10 cellular contexts compared by ENCODE assay signal in the genomic region with DNA sequence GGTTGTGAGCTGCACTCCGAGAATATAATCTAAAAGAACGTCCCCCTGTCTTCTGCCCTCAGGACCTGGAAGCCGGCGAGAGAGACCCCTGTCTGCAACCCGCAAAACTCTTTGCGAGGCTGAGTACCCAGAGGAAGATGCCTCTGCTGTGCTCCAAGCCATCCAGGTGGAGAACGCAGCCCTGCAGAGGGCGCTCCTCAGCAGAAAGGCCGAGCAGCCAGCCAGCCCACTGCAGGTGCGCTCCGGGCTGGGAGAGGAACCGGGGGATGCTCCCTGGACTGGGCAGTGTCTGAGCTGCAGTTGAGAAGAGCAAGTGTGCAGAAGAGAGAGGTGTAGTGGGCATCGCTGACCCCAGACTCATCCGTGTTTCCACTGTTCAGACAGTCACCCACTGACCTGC.
DNase-seq lines count a peak whose midpoint lies in the region; ATAC-seq and TF ChIP-seq lines count a peak whose summit lies in the region.
"Had no signal": no experiment of that assay in that cellular context is flagged by ENCODE, and none has a peak within 500 bp of the region (broad histone marks: within the 10 kb centered on the region; RNA-seq: fewer than 3 reads in every experiment).

No MANE protein-coding gene starts in this region.

- H3K4me3 ChIP-seq in AG09309 (ENCODE audit: control insufficient read depth, low read depth, low read length): no peak overlapping the region
- H3K4me3 ChIP-seq: left lung had no signal

- no peak overlapping the region for H3K4me3 Mint-ChIP-seq in immature natural killer cell

- peak; percentile 23 for TF ChIP-seq CTCF in AG09309 (IDR thresholded peaks at IDR 0.05; ENCODE audit: control insufficient read depth, insufficient read depth, low read depth, low read length, missing control alignments)
- TF ChIP-seq CTCF in GM12873 (IDR thresholded peaks at IDR 0.05; ENCODE audit: insufficient read depth, low read depth, low read length, missing control alignments): peak; percentile 35

- ATAC-seq in SK-N-SH treated with all-trans-retinoic acid at 6 μM for 48 hours (0 out of 3 replicates have a peak, but pooled peaks have one; percentile 44), HG02885 (IDR thresholded peaks at IDR 0.05; ENCODE audit: poor library complexity, unreplicated experiment) (no peak)
- ATAC-seq: left lung had no signal

- no peaks in the 10 kb centered on the region for H3K9me3 Mint-ChIP-seq in immature natural killer cell

- H3K27ac Mint-ChIP-seq in immature natural killer cell: no peak overlapping the region

- DNase-seq in AG09309 (ENCODE audit: low read depth): no peak
- DNase-seq in iPS-NIHi11 (ENCODE audit: low spot score): peak; percentile 91
- DNase-seq in cerebellar cortex (ENCODE audit: low spot score): no peak
- DNase-seq in immature natural killer cell: no peak
- no peak for DNase-seq in activated naive CD4-positive, alpha-beta T cell treated with Interleukin-2 at 50 U/mL for 16 hours
- DNase-seq: activated CD8-positive, alpha-beta memory T cell treated with anti-CD3 and anti-CD28 coated beads for 24 hours; left lung had no signal

- H3K36me3 Mint-ChIP-seq in immature natural killer cell: peaks cover 6 to 31% (median 29%) of the 10 kb centered on the region in 3 donors

- no peaks in the 10 kb centered on the region for H3K27me3 Mint-ChIP-seq in immature natural killer cell (ENCODE audit: low read depth in 3 of 3)

- no peaks in the 10 kb centered on the region for H3K4me1 Mint-ChIP-seq in immature natural killer cell

TF ChIP-seq in SK-N-SH treated with all-trans-retinoic acid at 6 μM for 48 hours, 23 proteins besides CTCF, POLR2A, EP300 and RAD21:
- TF ChIP-seq, protein P1, sequence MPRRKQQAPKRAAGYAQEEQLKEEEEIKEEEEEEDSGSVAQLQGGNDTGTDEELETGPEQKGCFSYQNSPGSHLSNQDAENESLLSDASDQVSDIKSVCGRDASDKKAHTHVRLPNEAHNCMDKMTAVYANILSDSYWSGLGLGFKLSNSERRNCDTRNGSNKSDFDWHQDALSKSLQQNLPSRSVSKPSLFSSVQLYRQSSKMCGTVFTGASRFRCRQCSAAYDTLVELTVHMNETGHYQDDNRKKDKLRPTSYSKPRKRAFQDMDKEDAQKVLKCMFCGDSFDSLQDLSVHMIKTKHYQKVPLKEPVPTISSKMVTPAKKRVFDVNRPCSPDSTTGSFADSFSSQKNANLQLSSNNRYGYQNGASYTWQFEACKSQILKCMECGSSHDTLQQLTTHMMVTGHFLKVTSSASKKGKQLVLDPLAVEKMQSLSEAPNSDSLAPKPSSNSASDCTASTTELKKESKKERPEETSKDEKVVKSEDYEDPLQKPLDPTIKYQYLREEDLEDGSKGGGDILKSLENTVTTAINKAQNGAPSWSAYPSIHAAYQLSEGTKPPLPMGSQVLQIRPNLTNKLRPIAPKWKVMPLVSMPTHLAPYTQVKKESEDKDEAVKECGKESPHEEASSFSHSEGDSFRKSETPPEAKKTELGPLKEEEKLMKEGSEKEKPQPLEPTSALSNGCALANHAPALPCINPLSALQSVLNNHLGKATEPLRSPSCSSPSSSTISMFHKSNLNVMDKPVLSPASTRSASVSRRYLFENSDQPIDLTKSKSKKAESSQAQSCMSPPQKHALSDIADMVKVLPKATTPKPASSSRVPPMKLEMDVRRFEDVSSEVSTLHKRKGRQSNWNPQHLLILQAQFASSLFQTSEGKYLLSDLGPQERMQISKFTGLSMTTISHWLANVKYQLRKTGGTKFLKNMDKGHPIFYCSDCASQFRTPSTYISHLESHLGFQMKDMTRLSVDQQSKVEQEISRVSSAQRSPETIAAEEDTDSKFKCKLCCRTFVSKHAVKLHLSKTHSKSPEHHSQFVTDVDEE (CRISPR knock-in tag; IDR thresholded peaks at IDR 0.05): no peak
- TF ChIP-seq TCF4 (CRISPR knock-in tag; IDR thresholded peaks at IDR 0.05; ENCODE audit: borderline replicate concordance) (no peak), ZNF565 (CRISPR knock-in tag; conservative IDR thresholded peaks at IDR 0.05; ENCODE audit: low read depth) (no peak), ARNTL (CRISPR knock-in tag; IDR thresholded peaks at IDR 0.05; ENCODE audit: borderline replicate concordance, low read depth) (no peak), ZFP3 (CRISPR knock-in tag; IDR thresholded peaks at IDR 0.05) (no peak), TOX (CRISPR knock-in tag; IDR thresholded peaks at IDR 0.05; ENCODE audit: borderline replicate concordance) (no peak), ZC3H10 (CRISPR knock-in tag; IDR thresholded peaks at IDR 0.05) (no peak), PPARA (CRISPR knock-in tag; IDR thresholded peaks at IDR 0.05; ENCODE audit: borderline replicate concordance) (no peak), ISL1 (CRISPR knock-in tag; IDR thresholded peaks at IDR 0.05) (no peak), ESRRG (CRISPR knock-in tag; IDR thresholded peaks at IDR 0.05) (no peak), ZFP30 (CRISPR knock-in tag; IDR thresholded peaks at IDR 0.05) (no peak), SNAI2 (CRISPR knock-in tag; IDR thresholded peaks at IDR 0.05) (no peak), ZNF8 (CRISPR knock-in tag; IDR thresholded peaks at IDR 0.05) (no peak)
- TF ChIP-seq, protein P2, sequence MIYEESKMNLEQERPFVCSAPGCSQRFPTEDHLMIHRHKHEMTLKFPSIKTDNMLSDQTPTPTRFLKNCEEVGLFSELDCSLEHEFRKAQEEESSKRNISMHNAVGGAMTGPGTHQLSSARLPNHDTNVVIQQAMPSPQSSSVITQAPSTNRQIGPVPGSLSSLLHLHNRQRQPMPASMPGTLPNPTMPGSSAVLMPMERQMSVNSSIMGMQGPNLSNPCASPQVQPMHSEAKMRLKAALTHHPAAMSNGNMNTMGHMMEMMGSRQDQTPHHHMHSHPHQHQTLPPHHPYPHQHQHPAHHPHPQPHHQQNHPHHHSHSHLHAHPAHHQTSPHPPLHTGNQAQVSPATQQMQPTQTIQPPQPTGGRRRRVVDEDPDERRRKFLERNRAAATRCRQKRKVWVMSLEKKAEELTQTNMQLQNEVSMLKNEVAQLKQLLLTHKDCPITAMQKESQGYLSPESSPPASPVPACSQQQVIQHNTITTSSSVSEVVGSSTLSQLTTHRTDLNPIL (CRISPR knock-in tag; IDR thresholded peaks at IDR 0.05; ENCODE audit: low read depth): no peak
